Comparison of ENCODE assay signal across 10 cellular contexts in genomic region chr3:171256445-171257250, GRCh38.
DNase-seq lines count a peak whose midpoint lies in the region; ATAC-seq lines count a peak whose summit lies in the region.
"Had no signal": no experiment of that assay in that cellular context is flagged by ENCODE, and none has a peak within 500 bp of the region (broad histone marks: within the 10 kb centered on the region; RNA-seq: fewer than 3 reads in every experiment).

No MANE protein-coding gene starts in this region.

- H2BK12ac ChIP-seq in neuronal stem cell (ENCODE audit: low read length), result no peak overlapping the region

- no peak overlapping the region for H4K91ac ChIP-seq in neuronal stem cell (ENCODE audit: low read depth, low read length, poor library complexity)

- H2BK15ac ChIP-seq in neuronal stem cell (ENCODE audit: low read length), result no peak overlapping the region

- no peak for DNase-seq in activated naive CD4-positive, alpha-beta T cell treated with anti-CD3 and anti-CD28 coated beads, Interleukin-2, amount 10 ng/mL, durations not matched to agents 7 days and 5 days
- DNase-seq in activated naive CD4-positive, alpha-beta T cell treated with anti-CD3 and anti-CD28 coated beads, Interleukin-2, amount 50 U/mL, for 16 hours, result no peak
- DNase-seq in amniotic epithelial cell (ENCODE audit: low read depth), result peak; percentile 21
- DNase-seq in NCI-H187 (lab: John Stamatoyannopoulos, UW), result no peak
- DNase-seq in neuronal stem cell (ENCODE audit: low spot score), result no peak
- DNase-seq in DMS153 treated with DMSO at 0.1 percent for 48 hours (lab: John Stamatoyannopoulos, UW; ENCODE audit: unreplicated experiment), result no peak
- DNase-seq: NCI-H1694 had no signal

- H3K9me3 ChIP-seq in skeletal muscle tissue (ENCODE audit: control insufficient read depth in 3 of 3, low read length in 3 of 3) (no peaks in the 10 kb centered on the region), neuronal stem cell (replicated peaks in 1 of 2; ENCODE audit: control insufficient read depth in 2 of 2, insufficient read depth in 1 of 2, low read depth in 1 of 2, low read length in 2 of 2) (no peaks in the 10 kb centered on the region)

- H3K9ac ChIP-seq in skeletal muscle tissue (ENCODE audit: low read depth in 1 of 3, low read length in 3 of 3) (no peak overlapping the region), neuronal stem cell (ENCODE audit: low read depth, low read length, poor library complexity) (no peak overlapping the region)

- no peak overlapping the region for H3K23ac ChIP-seq in neuronal stem cell (ENCODE audit: low read depth, low read length, poor library complexity)

- H3K79me1 ChIP-seq in neuronal stem cell (ENCODE audit: low read depth, low read length), result no peaks in the 10 kb centered on the region

- H4K8ac ChIP-seq in neuronal stem cell (ENCODE audit: low read depth, low read length), result no peak overlapping the region

- no peak overlapping the region for H3K18ac ChIP-seq in neuronal stem cell (ENCODE audit: low read length)

- H3K4ac ChIP-seq in neuronal stem cell (ENCODE audit: low read length), result no peak overlapping the region

- H3K4me3 ChIP-seq in skeletal muscle tissue (ENCODE audit: low read length in 3 of 3) (no peak overlapping the region), neuronal stem cell (ENCODE audit: low read length in 2 of 2) (no peak overlapping the region)

- H3K27me3 Mint-ChIP-seq in activated naive CD4-positive, alpha-beta T cell treated with anti-CD3 and anti-CD28 coated beads, Interleukin-2, amount 10 ng/mL, durations not matched to agents 7 days and 5 days, result no peaks in the 10 kb centered on the region

- H3K27ac ChIP-seq in skeletal muscle tissue (ENCODE audit: low read depth, low read length) (peak overlapping the region; percentile 85), neuronal stem cell (replicated peaks; ENCODE audit: low read length) (no peak overlapping the region)
- H3K27ac ChIP-seq: HL-60 had no signal

- H3K14ac ChIP-seq in neuronal stem cell (ENCODE audit: low read length), result no peak overlapping the region

- H3K9me3 Mint-ChIP-seq in activated naive CD4-positive, alpha-beta T cell treated with anti-CD3 and anti-CD28 coated beads, Interleukin-2, amount 10 ng/mL, durations not matched to agents 7 days and 5 days, result peaks cover 7% of the 10 kb centered on the region

- CTCF ChIA-PET in activated naive CD4-positive, alpha-beta T cell treated with anti-CD3 and anti-CD28 coated beads, Interleukin-2, amount 10 ng/mL, durations not matched to agents 7 days and 5 days (lab: Charles Lee), result interaction anchor here (0.9 to 2.0 kb wide), 2 partner anchors 11 to 204 kb away, joined by 3 to 5 read pairs; partner anchors contain the start of gene TNIK

- no peak overlapping the region for H3K4me3 Mint-ChIP-seq in activated naive CD4-positive, alpha-beta T cell treated with anti-CD3 and anti-CD28 coated beads, Interleukin-2, amount 10 ng/mL, durations not matched to agents 7 days and 5 days

- H3K27me3 ChIP-seq in skeletal muscle tissue (ENCODE audit: control insufficient read depth in 3 of 3, insufficient read depth in 3 of 3, low read length in 3 of 3) (no peaks in the 10 kb centered on the region), neuronal stem cell (ENCODE audit: control insufficient read depth in 3 of 3, insufficient read depth in 3 of 3, low read depth in 1 of 3, low read length in 3 of 3) (no peaks in the 10 kb centered on the region)

- H3K36me3 Mint-ChIP-seq in activated naive CD4-positive, alpha-beta T cell treated with anti-CD3 and anti-CD28 coated beads, Interleukin-2, amount 10 ng/mL, durations not matched to agents 7 days and 5 days, result peaks cover 58% of the 10 kb centered on the region

- ATAC-seq in HG03159 (IDR thresholded peaks at IDR 0.05; ENCODE audit: unreplicated experiment), result peak; percentile 2

- H2BK120ac ChIP-seq in neuronal stem cell (ENCODE audit: low read depth, low read length), result no peak overlapping the region

- H3K36me3 ChIP-seq in skeletal muscle tissue (ENCODE audit: control insufficient read depth in 3 of 3, insufficient read depth in 3 of 3, low read length in 3 of 3) (no peaks in the 10 kb centered on the region), neuronal stem cell (replicated peaks in 1 of 2; ENCODE audit: control insufficient read depth in 2 of 2, insufficient read depth in 2 of 2, low read length in 2 of 2) (no peaks in the 10 kb centered on the region)

- H2BK5ac ChIP-seq in neuronal stem cell (ENCODE audit: low read length), result no peak overlapping the region

- H2AK5ac ChIP-seq in neuronal stem cell (ENCODE audit: low read depth, low read length), result no peak overlapping the region

- peak overlapping the region; percentile 99 for H3K27ac Mint-ChIP-seq in activated naive CD4-positive, alpha-beta T cell treated with anti-CD3 and anti-CD28 coated beads, Interleukin-2, amount 10 ng/mL, durations not matched to agents 7 days and 5 days

- H2AFZ ChIP-seq in neuronal stem cell (ENCODE audit: low read length), result no peak overlapping the region

- H3K4me2 ChIP-seq in neuronal stem cell (ENCODE audit: insufficient read depth, low read length, poor library complexity, severe bottlenecking), result no peak overlapping the region

- H3K4me1 ChIP-seq in skeletal muscle tissue (ENCODE audit: control insufficient read depth in 3 of 3, insufficient read depth in 3 of 3, low read length in 3 of 3) (peaks cover 13 to 25% (median 18%) of the 10 kb centered on the region in 3 donors), neuronal stem cell (ENCODE audit: control insufficient read depth in 2 of 2, insufficient read depth in 1 of 2, low read depth in 1 of 2, low read length in 2 of 2) (peaks cover 0 to 2% of the 10 kb centered on the region in 2 donors)

- peaks cover 84% of the 10 kb centered on the region for H3K4me1 Mint-ChIP-seq in activated naive CD4-positive, alpha-beta T cell treated with anti-CD3 and anti-CD28 coated beads, Interleukin-2, amount 10 ng/mL, durations not matched to agents 7 days and 5 days

- no CpG with 5 or more reads among the region's 4 CpGs for WGBS in neuronal stem cell (ENCODE audit: extremely low coverage in 2 of 2, insufficient read length in 2 of 2, insufficient replicate concordance in 1 of 2), 2 donors
